ENCODE assay signal across 14 cellular contexts in genomic region chr11:114883472-114883871, GRCh38.
DNase-seq lines count a peak whose midpoint lies in the region; ATAC-seq and TF ChIP-seq lines count a peak whose summit lies in the region.
"Had no signal": no experiment of that assay in that cellular context is flagged by ENCODE, and none has a peak within 500 bp of the region (broad histone marks: within the 10 kb centered on the region; RNA-seq: fewer than 3 reads in every experiment).

No MANE protein-coding gene starts in this region.

- H3K9me3 Mint-ChIP-seq in endothelial cell (ENCODE audit: unreplicated experiment) = no peaks in the 10 kb centered on the region

- no peak overlapping the region for H3K4me3 Mint-ChIP-seq in endothelial cell (ENCODE audit: unreplicated experiment)
- H3K4me3 Mint-ChIP-seq: CD4-positive, CD25-positive, alpha-beta regulatory T cell; HFFc6 had no signal

- WGBS in heart right ventricle, 2 donors = 47 to 68% methylated on average over 3 of the region's 3 CpGs

- H3K27ac ChIP-seq in heart right ventricle = peak overlapping the region in 4 of 10 donors; percentile 9 to 44 (median 12)
- H3K27ac ChIP-seq: BLaER1 treated with 17β-estradiol and CSF1 and Interleukin-3, amounts not matched to agents 10 nM and 100 nM; HL-60 had no signal

- H3K4me3 ChIP-seq in heart right ventricle = no peak overlapping the region
- H3K4me3 ChIP-seq: BLaER1 treated with 17β-estradiol and CSF1 and Interleukin-3, amounts not matched to agents 10 nM and 100 nM had no signal

- H3K36me3 ChIP-seq in heart right ventricle = no peaks in the 10 kb centered on the region
- H3K36me3 ChIP-seq: BLaER1 treated with 17β-estradiol and CSF1 and Interleukin-3, amounts not matched to agents 10 nM and 100 nM had no signal

- H3K27me3 ChIP-seq in heart right ventricle = no peaks in the 10 kb centered on the region
- H3K27me3 ChIP-seq: BLaER1 treated with 17β-estradiol and CSF1 and Interleukin-3, amounts not matched to agents 10 nM and 100 nM had no signal

- intact Hi-C loops in Right ventricle myocardium inferior (cut with DNase I) (no loop called here), cardiac septum (cut with DNase I) (no loop called here), heart right ventricle (cut with DNase I) (no loop called here)

- peaks cover 4% of the 10 kb centered on the region for H3K4me1 Mint-ChIP-seq in endothelial cell (ENCODE audit: unreplicated experiment)
- H3K4me1 Mint-ChIP-seq: CD4-positive, CD25-positive, alpha-beta regulatory T cell had no signal

- no peak overlapping the region for H3K27ac Mint-ChIP-seq in endothelial cell (ENCODE audit: unreplicated experiment)
- H3K27ac Mint-ChIP-seq: CD4-positive, CD25-positive, alpha-beta regulatory T cell; HFFc6 had no signal

- H3K27me3 Mint-ChIP-seq in endothelial cell (ENCODE audit: unreplicated experiment) = peaks cover 3% of the 10 kb centered on the region
- H3K27me3 Mint-ChIP-seq: CD4-positive, CD25-positive, alpha-beta regulatory T cell had no signal

- peaks cover 0 to 12% (median 6%) of the 10 kb centered on the region in 9 donors for H3K4me1 ChIP-seq in heart right ventricle

- no peaks in the 10 kb centered on the region for H3K36me3 Mint-ChIP-seq in endothelial cell (ENCODE audit: low read depth, unreplicated experiment)
- H3K36me3 Mint-ChIP-seq: CD4-positive, CD25-positive, alpha-beta regulatory T cell had no signal

- DNase-seq in Right ventricle myocardium inferior (ENCODE audit: missing footprints) = no peak
- DNase-seq in cardiac septum (ENCODE audit: low spot score) = no peak
- DNase-seq in NCI-H2029 treated with DMSO at 0.1 percent for 48 hours (lab: John Stamatoyannopoulos, UW) = peak; percentile 29
- DNase-seq in heart right ventricle = peak in 1 of 2 donors; percentile 13
- DNase-seq in ecto neural progenitor cell (ENCODE audit: low spot score) = no peak
- no peak for DNase-seq in endothelial cell (ENCODE audit: low spot score)
- DNase-seq in NCI-H345 (lab: John Stamatoyannopoulos, UW) = no peak
- DNase-seq: ACHN; CD4-positive, CD25-positive, alpha-beta regulatory T cell; DMS53; HCEC 1CT; HFFc6 had no signal

- TF ChIP-seq CTCF in heart right ventricle (IDR thresholded peaks at IDR 0.05) = no peak
- no peak for TF ChIP-seq CTCF in endothelial cell (IDR thresholded peaks at IDR 0.05; ENCODE audit: unreplicated experiment)

- peak; percentile 75 for ATAC-seq in Right ventricle myocardium inferior
- ATAC-seq in heart right ventricle = peak in 5 of 8 donors; percentile 38 to 89 (median 75)

- H3K9me3 ChIP-seq in heart right ventricle = no peaks in the 10 kb centered on the region
- H3K9me3 ChIP-seq: BLaER1 treated with 17β-estradiol and CSF1 and Interleukin-3, amounts not matched to agents 10 nM and 100 nM had no signal
